ENCODE assay signal across 23 cellular contexts in genomic region chr7:24436131-24436920, GRCh38.
DNase-seq lines count a peak whose midpoint lies in the region; ATAC-seq, FAIRE-seq and TF ChIP-seq lines count a peak whose summit lies in the region.
"Had no signal": no experiment of that assay in that cellular context is flagged by ENCODE, and none has a peak within 500 bp of the region (broad histone marks: within the 10 kb centered on the region; RNA-seq: fewer than 3 reads in every experiment).

No MANE protein-coding gene starts in this region.

- no peak overlapping the region for H2AFZ ChIP-seq in GM23338
- H2AFZ ChIP-seq in HepG2 (ENCODE audit: low read length): no peak overlapping the region

- peaks cover 10% of the 10 kb centered on the region for H3K27me3 Mint-ChIP-seq in GM23338 (ENCODE audit: insufficient read depth, low read depth, poor library complexity)
- H3K27me3 Mint-ChIP-seq: B cell had no signal

- H3K36me3 ChIP-seq in GM23338 (ENCODE audit: insufficient read depth) (no peaks in the 10 kb centered on the region), HepG2 (replicated peaks in 1 of 2; ENCODE audit: control insufficient read depth in 1 of 2, insufficient read depth in 2 of 2, low read length in 2 of 2) (no peaks in the 10 kb centered on the region), sigmoid colon (no peaks in the 10 kb centered on the region)

- intact Hi-C loops in HepG2 (cut with micrococcal nuclease; ENCODE audit: unreplicated experiment) (no loop called here), sigmoid colon (cut with DNase I) (no loop called here)

- peaks cover 45% of the 10 kb centered on the region for H3K4me1 Mint-ChIP-seq in GM23338

- TF ChIP-seq RAD21 in HepG2 (CRISPR knock-in tag; IDR thresholded peaks at IDR 0.05): no peak

- H3K27ac Mint-ChIP-seq in GM23338: no peak overlapping the region
- H3K27ac Mint-ChIP-seq: B cell, CD14-positive monocyte had no signal

- H3K9me3 Mint-ChIP-seq in GM23338: peaks cover 23% of the 10 kb centered on the region

- H3K4me3 Mint-ChIP-seq in GM23338: peak overlapping the region; percentile 14; the same call in 1 of the 3 replicates
- H3K4me3 Mint-ChIP-seq: B cell, CD14-positive monocyte had no signal

- POLR2A ChIA-PET in HepG2 (lab: Yijun Ruan, JAX): no interaction called here

- no peak overlapping the region for H3K9ac ChIP-seq in HepG2 (ENCODE audit: insufficient read depth, low read depth, low read length)
- H3K9ac ChIP-seq: KMS-11, SK-N-SH had no signal

- 10% methylated on average over 2 of the region's 2 CpGs for whole genome bisulfite sequencing in HepG2 (ENCODE audit: low lambda C conversion rate)
- WGBS in sigmoid colon, 2 donors: 89 to 91% methylated on average over 2 of the region's 2 CpGs

- H3K27me3 ChIP-seq in GM23338 (ENCODE audit: insufficient read depth) (no peaks in the 10 kb centered on the region), HepG2 (ENCODE audit: control insufficient read depth in 1 of 2, insufficient read depth in 2 of 2, low read length in 2 of 2) (no peaks in the 10 kb centered on the region; a peak in 1 of 5 replicates), sigmoid colon (no peaks in the 10 kb centered on the region)

- H3K4me1 ChIP-seq in GM23338 (ENCODE audit: insufficient read depth): peaks cover 42% of the 10 kb centered on the region
- no peaks in the 10 kb centered on the region for H3K4me1 ChIP-seq in HepG2 (ENCODE audit: insufficient read depth, low read length)
- no peaks in the 10 kb centered on the region for H3K4me1 ChIP-seq in sigmoid colon

- ATAC-seq in GM23338 (peak; percentile 71), HepG2 (no peak), GM21526 (IDR thresholded peaks at IDR 0.05; ENCODE audit: low FRiP score, unreplicated experiment) (no peak), HG02678 (IDR thresholded peaks at IDR 0.05; ENCODE audit: unreplicated experiment) (no peak)
- ATAC-seq: Panc1 had no signal

- H3F3A ChIP-seq in GM23338 (replicated peaks; ENCODE audit: low read depth): 0 out of 2 replicates have a peak, but pooled peaks cover 7% of the 10 kb centered on the region

- DNase-seq in GM23338 (ENCODE audit: low spot score) (peak; percentile 80), HuH-7 (ENCODE audit: low spot score) (peak; percentile 39), iPS DF 19.7 (ENCODE audit: low read depth, low spot score) (peak; percentile 82), HepG2 (ENCODE audit: low spot score) (no peak), KBM-7 (no peak), sigmoid colon (no peak)
- DNase-seq: DMS79; NCI-H1092 treated with DMSO at 0.1 percent for 48 hours; NCI-H146; NCI-H2029 treated with DMSO at 0.1 percent for 48 hours; NCI-H226; NCI-H524; NCI-H774; NK-92 treated with Interleukin-12 subunit alpha and Interleukin-12 subunit beta, amount 100 ng/mL, for 24 hours; SIG-M5; SK-N-SH had no signal

- H3K4me2 ChIP-seq in GM23338: peak overlapping the region; percentile 68
- no peak overlapping the region for H3K4me2 ChIP-seq in HepG2 (ENCODE audit: low read depth, low read length)
- H3K4me2 ChIP-seq: KMS-11, SK-N-SH had no signal

- peaks cover 26% of the 10 kb centered on the region for H3K36me3 Mint-ChIP-seq in GM23338 (ENCODE audit: low read depth)
- H3K36me3 Mint-ChIP-seq: CD14-positive monocyte had no signal

- H3K9me3 ChIP-seq in HepG2 (ENCODE audit: low read length) (no peaks in the 10 kb centered on the region), sigmoid colon (no peaks in the 10 kb centered on the region)
- H3K9me3 ChIP-seq: SK-N-SH had no signal

- no peak for TF ChIP-seq POLR2A in HepG2 (IDR thresholded peaks at IDR 0.05; ENCODE audit: insufficient read depth in 1 of 2, low read depth in 2 of 2, low read length in 2 of 2)
- no peak for TF ChIP-seq POLR2A in sigmoid colon (IDR thresholded peaks at IDR 0.05)

- H3K79me2 ChIP-seq in GM23338 (replicated peaks; ENCODE audit: insufficient read depth): no peaks in the 10 kb centered on the region
- no peaks in the 10 kb centered on the region for H3K79me2 ChIP-seq in HepG2 (ENCODE audit: insufficient read depth, low read length)

- TF ChIP-seq EP300 in HepG2 (IDR thresholded peaks at IDR 0.05; ENCODE audit: low read depth in 2 of 2, low read length in 2 of 2): no peak
- no peak for TF ChIP-seq EP300 in HepG2 (CRISPR knock-in tag; IDR thresholded peaks at IDR 0.05; ENCODE audit: borderline replicate concordance)
- no peak for TF ChIP-seq EP300 in sigmoid colon (IDR thresholded peaks at IDR 0.05)

- H3K4me3 ChIP-seq in GM23338 (peak overlapping the region; percentile 26; the same call in 1 of the 2 replicates), HepG2 (replicated peaks in 1 of 3; ENCODE audit: insufficient read depth in 1 of 3, low read depth in 2 of 3, low read length in 3 of 3) (no peak overlapping the region), sigmoid colon (no peak overlapping the region)

- CTCF ChIA-PET in HepG2 (lab: Yijun Ruan, JAX; ENCODE audit: low intra/inter-chr PET ratio, low total read pairs): no interaction called here

- H4K20me1 ChIP-seq in GM23338 (replicated peaks; ENCODE audit: insufficient read depth) (no peaks in the 10 kb centered on the region), HepG2 (ENCODE audit: insufficient read depth, low read length) (no peaks in the 10 kb centered on the region)

- no peak for FAIRE-seq in HepG2 (lab: Jason Lieb, UNC)
- FAIRE-seq: A204.1 had no signal

- no peaks in the 10 kb centered on the region for H3K9me2 ChIP-seq in GM23338 (ENCODE audit: insufficient read depth)
- H3K9me2 ChIP-seq: SK-N-SH had no signal

- no peak overlapping the region for H3K27ac ChIP-seq in GM23338 (ENCODE audit: low read depth)
- no peak overlapping the region for H3K27ac ChIP-seq in HepG2 (ENCODE audit: extremely low read length, insufficient read depth, low read length)
- H3K27ac ChIP-seq in sigmoid colon: no peak overlapping the region
- H3K27ac ChIP-seq: KMS-11 had no signal

- no TSS peak for BruUV-seq in HepG2 (replicated peaks; lab: Mats Ljungman, UMichigan)

- in situ Hi-C loops in HepG2 (cut with HindIII; ENCODE audit: extremely low pct_ligation_motif_present, low pct_unique_long_range_greater_than_20kb): no loop called here
- in situ Hi-C loops in KBM-7 (cut with MboI; ENCODE audit: low pct_unique_long_range_greater_than_20kb, low sequenced_read_pairs): no loop called here

- no peak for TF ChIP-seq CTCF in GM23338 (conservative IDR thresholded peaks at IDR 0.05; ENCODE audit: low read depth in 2 of 2)
- TF ChIP-seq CTCF in HepG2 (CRISPR knock-in tag; IDR thresholded peaks at IDR 0.05): no peak
- no peak for TF ChIP-seq CTCF in sigmoid colon (IDR thresholded peaks at IDR 0.05)

TF ChIP-seq in GM23338, 12 proteins besides CTCF, POLR2A, EP300 and RAD21 (continues in another document):
- TF ChIP-seq EZH2 (IDR thresholded peaks at IDR 0.05; ENCODE audit: low read depth, unreplicated experiment): no peak
- TF ChIP-seq POLR2AphosphoS5 (IDR thresholded peaks at IDR 0.05; ENCODE audit: low read depth): no peak
- peak; percentile 54; the same call in 1 of the 2 replicates for TF ChIP-seq NANOG (IDR thresholded peaks at IDR 0.05; ENCODE audit: borderline replicate concordance)
- no peak for TF ChIP-seq EZH2phosphoT487 (IDR thresholded peaks at IDR 0.05; ENCODE audit: unreplicated experiment)
- TF ChIP-seq, protein P1, sequence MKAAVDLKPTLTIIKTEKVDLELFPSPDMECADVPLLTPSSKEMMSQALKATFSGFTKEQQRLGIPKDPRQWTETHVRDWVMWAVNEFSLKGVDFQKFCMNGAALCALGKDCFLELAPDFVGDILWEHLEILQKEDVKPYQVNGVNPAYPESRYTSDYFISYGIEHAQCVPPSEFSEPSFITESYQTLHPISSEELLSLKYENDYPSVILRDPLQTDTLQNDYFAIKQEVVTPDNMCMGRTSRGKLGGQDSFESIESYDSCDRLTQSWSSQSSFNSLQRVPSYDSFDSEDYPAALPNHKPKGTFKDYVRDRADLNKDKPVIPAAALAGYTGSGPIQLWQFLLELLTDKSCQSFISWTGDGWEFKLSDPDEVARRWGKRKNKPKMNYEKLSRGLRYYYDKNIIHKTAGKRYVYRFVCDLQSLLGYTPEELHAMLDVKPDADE (IDR thresholded peaks at IDR 0.05): no peak

TF ChIP-seq in HepG2, 621 proteins besides CTCF, POLR2A, EP300 and RAD21:
- TF ChIP-seq ZNF331 (CRISPR knock-in tag; IDR thresholded peaks at IDR 0.05): peak; percentile 78
- no peak for TF ChIP-seq ZSCAN22 (CRISPR knock-in tag; IDR thresholded peaks at IDR 0.05)

Comparison
In these comparisons a context has a peak if more than half of its experiments do, and no peak if none do; other contexts are left out.
1. DNase-seq: peak in GM23338 (single experiment), HuH-7 (single experiment) and iPS DF 19.7 (single experiment); none in HepG2 (single experiment), KBM-7 (single experiment) and sigmoid colon (single experiment).